ENCODE assay signal across 8 cellular contexts in the genomic region with DNA sequence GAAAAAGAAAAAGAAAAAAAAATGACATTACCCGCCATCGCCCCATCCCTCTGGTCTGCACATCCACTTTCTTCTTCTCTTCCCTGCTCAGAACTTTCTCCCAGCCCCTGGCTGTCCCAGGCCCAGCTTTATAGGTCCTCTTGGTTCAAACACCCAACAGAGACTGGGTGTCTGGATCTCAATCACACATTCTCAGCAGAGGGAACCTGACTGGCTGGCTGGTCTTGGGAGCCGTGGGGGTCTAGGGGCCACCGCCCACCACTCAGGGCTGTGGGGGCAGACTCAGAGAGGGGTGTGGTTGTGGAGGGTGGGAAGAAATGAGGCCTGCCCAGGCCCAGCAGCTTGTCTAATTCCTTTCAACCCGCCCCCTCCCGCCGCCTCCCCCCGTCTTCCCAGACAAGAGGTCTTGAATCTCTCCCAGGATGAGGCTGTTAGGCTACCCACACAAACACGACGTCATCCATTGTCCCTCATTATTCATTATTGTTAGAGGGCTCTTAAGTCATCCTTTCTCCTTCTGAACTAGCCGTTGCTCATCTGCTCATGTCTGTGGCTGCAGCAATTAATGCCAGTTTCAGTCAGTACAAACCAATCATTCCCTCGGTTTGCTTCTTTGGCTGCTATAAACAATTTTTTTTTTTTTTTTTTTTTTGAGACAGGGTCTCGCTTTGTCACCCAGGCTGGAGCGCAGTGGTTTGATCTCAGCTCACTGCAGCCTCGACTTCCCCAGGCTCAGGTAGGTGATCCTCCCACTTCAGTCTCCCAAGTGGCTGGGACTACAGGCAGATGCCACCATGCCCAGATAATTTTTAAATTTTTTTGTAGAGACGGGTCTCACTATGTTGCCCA. TPM values are rescaled to one million over a fixed set of nuclear protein-coding genes. Genes with fewer than 3 reads are reported as not detected.
DNase-seq lines count a peak whose midpoint lies in the region; ATAC-seq, FAIRE-seq and TF ChIP-seq lines count a peak whose summit lies in the region.

No MANE protein-coding gene starts in this region.

- H3K4me3 Mint-ChIP-seq in HFFc6, result no peak overlapping the region

- in situ Hi-C loops in Panc1 (cut with HindIII; ENCODE audit: low pct_unique_long_range_greater_than_20kb, low sequenced_read_pairs), result no loop called here

- intact Hi-C loops in Panc1 (cut with micrococcal nuclease; ENCODE audit: unreplicated experiment), result no loop called here

- peak overlapping the region; percentile 36; the same call in 1 of the 2 replicates for H3K27ac Mint-ChIP-seq in HFFc6

- POLR2A ChIA-PET in Panc1 (lab: Charles Lee), result interaction anchor here (0.6 kb wide), 2 partner anchors 14 to 1096 kb away, joined by 3 to 8 read pairs; no protein-coding TSS in a partner anchor

- H3K36me3 Mint-ChIP-seq in HFFc6 (ENCODE audit: low read depth), result no peaks in the 10 kb centered on the region

- peak; percentile 68 for DNase-seq in HFFc6
- no peak for DNase-seq in Panc1 (ENCODE audit: low read depth, low spot score)
- peak; percentile 60 to 78 for DNase-seq in frontal cortex (ENCODE audit: low spot score in 2 of 2)
- DNase-seq in renal cortical epithelial cell (ENCODE audit: low read depth), result peak; percentile 94
- DNase-seq in mesenteric fat pad (ENCODE audit: low spot score), result no peak
- no peak for DNase-seq in NCI-H1048 (lab: John Stamatoyannopoulos, UW)
- no peak for DNase-seq in ecto neural progenitor cell (ENCODE audit: low spot score)
- no peak for DNase-seq in NCI-H446 treated with DMSO at 0.1 percent for 48 hours (lab: John Stamatoyannopoulos, UW)

- no peaks in the 10 kb centered on the region for H3K36me3 ChIP-seq in Panc1 (ENCODE audit: control insufficient read depth, insufficient read depth, low read length)

- peaks cover 21% of the 10 kb centered on the region for H3K4me1 ChIP-seq in Panc1 (ENCODE audit: control insufficient read depth, insufficient read depth, low read length)

- H3K4me3 ChIP-seq in Panc1 (ENCODE audit: low read depth in 2 of 2, low read length in 2 of 2), result peak overlapping the region in 1 of 2 experiments; percentile 66; a peak in 2 of 4 replicates

- H3K27me3 Mint-ChIP-seq in HFFc6 (ENCODE audit: insufficient read depth), result no peaks in the 10 kb centered on the region; the same call in none of the 2 replicates

- CTCF ChIA-PET in Panc1 (lab: Charles Lee), result interaction anchor here (1.8 kb wide), 1 partner anchor 126 kb away, joined by 5 read pairs; no protein-coding TSS in a partner anchor

- BruUV-seq in Panc1 (replicated peaks; lab: Mats Ljungman, UMichigan), result no TSS peak

- peaks cover 52% of the 10 kb centered on the region for H3K4me1 Mint-ChIP-seq in HFFc6 (ENCODE audit: low read depth)

- TF ChIP-seq CTCF in HFFc6 (IDR thresholded peaks at IDR 0.05) (no peak), Panc1 (IDR thresholded peaks at IDR 0.05) (no peak)

- H3K27me3 ChIP-seq in Panc1 (ENCODE audit: control insufficient read depth, insufficient read depth, low read length), result no peaks in the 10 kb centered on the region

- no peaks in the 10 kb centered on the region for H3K9me3 Mint-ChIP-seq in HFFc6

- peak overlapping the region; percentile 69 for H3K27ac ChIP-seq in Panc1 (ENCODE audit: low read length)

- no peaks in the 10 kb centered on the region for H3K9me3 ChIP-seq in Panc1 (ENCODE audit: control insufficient read depth, insufficient read depth, low read depth, low read length)

- FAIRE-seq in frontal cortex (lab: Jason Lieb, UNC), result no peak

- no peak for ATAC-seq in Panc1

RNA-seq across cellular contexts. Expression of gene CLIC4, which starts 40.6 kb away (rescaled TPM):
- 100 to 1,000 TPM; 517 to 729 (median 548) TPM for total RNA-seq in HFFc6 (2021; fragmentation: NEBNext Ultra II Directional; extraction: Animal tissue kit (Norgen Biotek cat#: 25700))
- total RNA-seq in Panc1 (2021; ENCODE audit: unreplicated experiment), result 123 TPM
- polyA plus RNA-seq in Panc1 (2012; ENCODE audit: insufficient read length), result 162 TPM
- 106 TPM for total RNA-seq in frontal cortex
- 309 and 384 TPM in 2 replicates for total RNA-seq in renal cortical epithelial cell
- 169 TPM for total RNA-seq in mesenteric fat pad

Comparison
In these comparisons a context has a peak if more than half of its experiments do, and no peak if none do; other contexts are left out.
1. DNase-seq: peak in HFFc6 (single experiment), frontal cortex (2 of 2) and renal cortical epithelial cell (single experiment); none in Panc1 (single experiment), mesenteric fat pad (single experiment), NCI-H1048 (single experiment), ecto neural progenitor cell (single experiment) and NCI-H446 treated with DMSO at 0.1 percent for 48 hours (single experiment).